Comparison of ENCODE assay signal across 30 cellular contexts in genomic region chr18:79321625-79322024, GRCh38.
A peak's percentile ranks its signal among the peaks of the same experiment; 100 is the strongest.
DNase-seq lines count a peak whose midpoint lies in the region; ATAC-seq and TF ChIP-seq lines count a peak whose summit lies in the region.
"Had no signal": no experiment of that assay in that cellular context is flagged by ENCODE, and none has a peak within 500 bp of the region (broad histone marks: within the 10 kb centered on the region; RNA-seq: fewer than 3 reads in every experiment).

No MANE protein-coding gene starts in this region.

- no peaks in the 10 kb centered on the region for H3K4me1 ChIP-seq in HEK293 (ENCODE audit: control insufficient read depth, insufficient read depth, low read length)
- no peaks in the 10 kb centered on the region for H3K4me1 ChIP-seq in GM23338 (ENCODE audit: insufficient read depth)
- H3K4me1 ChIP-seq: parathyroid adenoma had no signal

- peaks cover 4% of the 10 kb centered on the region; the same call in 2 of the 3 replicates for H3K4me1 Mint-ChIP-seq in GM23338
- H3K4me1 Mint-ChIP-seq in activated CD4-positive, alpha-beta T cell treated with anti-CD3 and anti-CD28 coated beads, Interleukin-2, amount 10 ng/mL, durations not matched to agents 7 days and 5 days, result peaks cover 14% of the 10 kb centered on the region

- peaks cover 4% of the 10 kb centered on the region for H3K36me3 Mint-ChIP-seq in GM23338 (ENCODE audit: low read depth)
- peaks cover 8% of the 10 kb centered on the region for H3K36me3 Mint-ChIP-seq in activated CD4-positive, alpha-beta T cell treated with anti-CD3 and anti-CD28 coated beads, Interleukin-2, amount 10 ng/mL, durations not matched to agents 7 days and 5 days (ENCODE audit: low read depth)

- no peak overlapping the region for H3K27ac Mint-ChIP-seq in GM23338
- no peak overlapping the region for H3K27ac Mint-ChIP-seq in activated CD4-positive, alpha-beta T cell treated with anti-CD3 and anti-CD28 coated beads, Interleukin-2, amount 10 ng/mL, durations not matched to agents 7 days and 5 days
- H3K27ac Mint-ChIP-seq: activated naive CD4-positive, alpha-beta T cell treated with anti-CD3 and anti-CD28 coated beads, Interleukin-2, amount 10 ng/mL, durations not matched to agents 7 days and 5 days; natural killer cell treated with Interleukin-12 subunit alpha and Interleukin-12 subunit beta and Interleukin-15 and Interleukin-18, amount 100 ng/mL, for 72 hours had no signal

- H3K4me3 Mint-ChIP-seq in GM23338, result no peak overlapping the region
- no peak overlapping the region for H3K4me3 Mint-ChIP-seq in activated CD4-positive, alpha-beta T cell treated with anti-CD3 and anti-CD28 coated beads, Interleukin-2, amount 10 ng/mL, durations not matched to agents 7 days and 5 days
- H3K4me3 Mint-ChIP-seq: activated naive CD4-positive, alpha-beta T cell treated with anti-CD3 and anti-CD28 coated beads, Interleukin-2, amount 10 ng/mL, durations not matched to agents 7 days and 5 days; natural killer cell treated with Interleukin-12 subunit alpha and Interleukin-12 subunit beta and Interleukin-15 and Interleukin-18, amount 100 ng/mL, for 72 hours had no signal

- no peak overlapping the region for H3K4me3 ChIP-seq in HEK293 (ENCODE audit: low read depth, low read length)
- no peak overlapping the region for H3K4me3 ChIP-seq in MG63
- H3K4me3 ChIP-seq in GM23338, result no peak overlapping the region
- H3K4me3 ChIP-seq: cardiac muscle cell, SK-N-MC, thoracic aorta had no signal

- no peaks in the 10 kb centered on the region for H3F3A ChIP-seq in GM23338 (replicated peaks; ENCODE audit: low read depth)

- CTCF ChIA-PET in HEK293 (lab: Yijun Ruan, JAX), result interaction anchor here (0.7 kb wide), 1 partner anchor 319 kb away, joined by 3 read pairs; no protein-coding TSS in a partner anchor
- CTCF ChIA-PET in activated CD4-positive, alpha-beta T cell treated with anti-CD3 and anti-CD28 coated beads, Interleukin-2, amount 10 ng/mL, durations not matched to agents 7 days and 5 days (lab: Charles Lee), result interaction anchor here (0.7 kb wide), 1 partner anchor 413 kb away, joined by 3 read pairs; no protein-coding TSS in a partner anchor

- no peaks in the 10 kb centered on the region for H3K79me2 ChIP-seq in GM23338 (replicated peaks; ENCODE audit: insufficient read depth)
- H3K79me2 ChIP-seq: parathyroid adenoma had no signal

- no peaks in the 10 kb centered on the region for H4K20me1 ChIP-seq in GM23338 (replicated peaks; ENCODE audit: insufficient read depth)

- intact Hi-C loops in cardiac septum (cut with DNase I), result no loop called here

- H3K9me3 Mint-ChIP-seq in GM23338, result no peaks in the 10 kb centered on the region; the same call in 2 of the 3 replicates
- H3K9me3 Mint-ChIP-seq in activated CD4-positive, alpha-beta T cell treated with anti-CD3 and anti-CD28 coated beads, Interleukin-2, amount 10 ng/mL, durations not matched to agents 7 days and 5 days, result no peaks in the 10 kb centered on the region

- H3K27me3 ChIP-seq in MG63 (no peaks in the 10 kb centered on the region), GM23338 (ENCODE audit: insufficient read depth) (no peaks in the 10 kb centered on the region)
- H3K27me3 ChIP-seq: cardiac muscle cell had no signal

- H3K9me3 ChIP-seq in HEK293 (ENCODE audit: control insufficient read depth, insufficient read depth, low read depth, low read length) (no peaks in the 10 kb centered on the region), MG63 (no peaks in the 10 kb centered on the region)
- H3K9me3 ChIP-seq: thoracic aorta had no signal

- H3K27ac ChIP-seq in HEK293 (ENCODE audit: extremely low read depth, low read depth, low read length) (no peak overlapping the region), GM23338 (ENCODE audit: low read depth) (no peak overlapping the region)
- H3K27ac ChIP-seq: cardiac muscle cell, parathyroid adenoma, SK-N-MC, thoracic aorta, VCaP had no signal

- no peak for TF ChIP-seq CTCF in HEK293 (tag by site-specific recombination; IDR thresholded peaks at IDR 0.05)
- TF ChIP-seq CTCF in GM23338 (conservative IDR thresholded peaks at IDR 0.05; ENCODE audit: low read depth in 2 of 2), result no peak

- peaks cover 7% of the 10 kb centered on the region for H3K27me3 Mint-ChIP-seq in GM23338 (ENCODE audit: insufficient read depth, low read depth, poor library complexity)
- no peaks in the 10 kb centered on the region for H3K27me3 Mint-ChIP-seq in activated CD4-positive, alpha-beta T cell treated with anti-CD3 and anti-CD28 coated beads, Interleukin-2, amount 10 ng/mL, durations not matched to agents 7 days and 5 days
- H3K27me3 Mint-ChIP-seq: activated naive CD4-positive, alpha-beta T cell treated with anti-CD3 and anti-CD28 coated beads, Interleukin-2, amount 10 ng/mL, durations not matched to agents 7 days and 5 days; CD4-positive, CD25-positive, alpha-beta regulatory T cell; natural killer cell treated with Interleukin-12 subunit alpha and Interleukin-12 subunit beta and Interleukin-15 and Interleukin-18, amount 100 ng/mL, for 72 hours had no signal

- no peak overlapping the region for H3K4me2 ChIP-seq in GM23338

- POLR2A ChIA-PET in HEK293 (lab: Yijun Ruan, JAX), result no interaction called here
- POLR2A ChIA-PET in activated CD4-positive, alpha-beta T cell treated with anti-CD3 and anti-CD28 coated beads, Interleukin-2, amount 10 ng/mL, durations not matched to agents 7 days and 5 days (lab: Charles Lee), result no interaction called here

- DNase-seq in AG20443 (ENCODE audit: low spot score), result peak; percentile 78
- DNase-seq in amniotic epithelial cell (ENCODE audit: low read depth), result peak; percentile 8
- DNase-seq in iris pigment epithelial cell (ENCODE audit: low read depth), result peak; percentile 48
- DNase-seq in MG63, result no peak
- DNase-seq in GM23338 (ENCODE audit: low spot score), result no peak
- DNase-seq in cardiac septum (ENCODE audit: low spot score), result no peak
- DNase-seq in activated CD4-positive, alpha-beta T cell treated with anti-CD3 and anti-CD28 coated beads, Interleukin-2, amount 10 ng/mL, durations not matched to agents 7 days and 5 days, result no peak
- DNase-seq: activated CD4-positive, alpha-beta T cell treated with anti-CD3 and anti-CD28 coated beads for 48 hours; activated naive CD4-positive, alpha-beta T cell treated with anti-CD3 and anti-CD28 coated beads, Interleukin-2, amount 10 ng/mL, durations not matched to agents 7 days and 5 days; activated T-cell treated with anti-CD3 and anti-CD28 coated beads, Interleukin-2, amount 50 U/mL, for 48 hours; aorta; CD4-positive, CD25-positive, alpha-beta regulatory T cell; EL; foreskin melanocyte; left ventricle myocardium superior; NCI-H1092; NCI-H2081 treated with DMSO at 0.1 percent for 48 hours; NCI-H510A; right cardiac atrium; RPMI8226; stimulated activated CD4-positive, alpha-beta T cell treated with anti-CD3 and anti-CD28 coated beads, Interleukin-12 subunit alpha, Interleukin-12 subunit beta, amount 100 ng/mL, for 4 hours; stimulated activated naive CD8-positive, alpha-beta T cell treated with anti-CD3 and anti-CD28 coated beads, Interleukin-15, Interleukin-2, amounts not matched to agents 100 U/mL and 50 U/mL, for 24 hours had no signal

- H2AFZ ChIP-seq in GM23338, result no peak overlapping the region
- H2AFZ ChIP-seq: parathyroid adenoma had no signal

- H3K36me3 ChIP-seq in HEK293 (ENCODE audit: control insufficient read depth in 2 of 2, insufficient read depth in 1 of 2, low read length in 2 of 2), result 0 out of 3 replicates have a peak, but pooled peaks cover 0 to under 1% of the 10 kb centered on the region in 2 experiments
- no peaks in the 10 kb centered on the region for H3K36me3 ChIP-seq in MG63
- no peaks in the 10 kb centered on the region; the same call in 1 of the 2 replicates for H3K36me3 ChIP-seq in GM23338 (ENCODE audit: insufficient read depth)
- H3K36me3 ChIP-seq: cardiac muscle cell had no signal

- no peak for ATAC-seq in GM23338
- ATAC-seq: HepG2; left ventricle myocardium superior; natural killer cell treated with Interleukin-12 subunit alpha and Interleukin-12 subunit beta and Interleukin-15 and Interleukin-18, amount 100 ng/mL, for 72 hours; right cardiac atrium; stimulated activated naive CD8-positive, alpha-beta T cell treated with anti-CD3 and anti-CD28 coated beads, Interleukin-15, Interleukin-2, amounts not matched to agents 100 U/mL and 50 U/mL, for 24 hours had no signal

- H3K9me2 ChIP-seq in GM23338 (ENCODE audit: insufficient read depth), result no peaks in the 10 kb centered on the region

TF ChIP-seq in HEK293, 187 proteins besides CTCF, POLR2A, EP300 and RAD21:
- TF ChIP-seq SP7 (tag by site-specific recombination; IDR thresholded peaks at IDR 0.05) (0 out of 2 replicates have a peak, but pooled peaks have one; percentile 25), YY2 (tag by site-specific recombination; IDR thresholded peaks at IDR 0.05) (no peak)

TF ChIP-seq in GM23338, 12 proteins besides CTCF, POLR2A, EP300 and RAD21 (continues in another document):
- no peak for TF ChIP-seq ZNF331 (CRISPR knock-in tag; IDR thresholded peaks at IDR 0.05; ENCODE audit: low read depth)
- no peak for TF ChIP-seq EZH2phosphoT487 (IDR thresholded peaks at IDR 0.05; ENCODE audit: unreplicated experiment)
- TF ChIP-seq, protein P1, sequence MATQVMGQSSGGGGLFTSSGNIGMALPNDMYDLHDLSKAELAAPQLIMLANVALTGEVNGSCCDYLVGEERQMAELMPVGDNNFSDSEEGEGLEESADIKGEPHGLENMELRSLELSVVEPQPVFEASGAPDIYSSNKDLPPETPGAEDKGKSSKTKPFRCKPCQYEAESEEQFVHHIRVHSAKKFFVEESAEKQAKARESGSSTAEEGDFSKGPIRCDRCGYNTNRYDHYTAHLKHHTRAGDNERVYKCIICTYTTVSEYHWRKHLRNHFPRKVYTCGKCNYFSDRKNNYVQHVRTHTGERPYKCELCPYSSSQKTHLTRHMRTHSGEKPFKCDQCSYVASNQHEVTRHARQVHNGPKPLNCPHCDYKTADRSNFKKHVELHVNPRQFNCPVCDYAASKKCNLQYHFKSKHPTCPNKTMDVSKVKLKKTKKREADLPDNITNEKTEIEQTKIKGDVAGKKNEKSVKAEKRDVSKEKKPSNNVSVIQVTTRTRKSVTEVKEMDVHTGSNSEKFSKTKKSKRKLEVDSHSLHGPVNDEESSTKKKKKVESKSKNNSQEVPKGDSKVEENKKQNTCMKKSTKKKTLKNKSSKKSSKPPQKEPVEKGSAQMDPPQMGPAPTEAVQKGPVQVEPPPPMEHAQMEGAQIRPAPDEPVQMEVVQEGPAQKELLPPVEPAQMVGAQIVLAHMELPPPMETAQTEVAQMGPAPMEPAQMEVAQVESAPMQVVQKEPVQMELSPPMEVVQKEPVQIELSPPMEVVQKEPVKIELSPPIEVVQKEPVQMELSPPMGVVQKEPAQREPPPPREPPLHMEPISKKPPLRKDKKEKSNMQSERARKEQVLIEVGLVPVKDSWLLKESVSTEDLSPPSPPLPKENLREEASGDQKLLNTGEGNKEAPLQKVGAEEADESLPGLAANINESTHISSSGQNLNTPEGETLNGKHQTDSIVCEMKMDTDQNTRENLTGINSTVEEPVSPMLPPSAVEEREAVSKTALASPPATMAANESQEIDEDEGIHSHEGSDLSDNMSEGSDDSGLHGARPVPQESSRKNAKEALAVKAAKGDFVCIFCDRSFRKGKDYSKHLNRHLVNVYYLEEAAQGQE (IDR thresholded peaks at IDR 0.05; ENCODE audit: unreplicated experiment), result no peak

Comparison
In these comparisons a context has a peak if more than half of its experiments do, and no peak if none do; other contexts are left out.
1. DNase-seq: peak in AG20443 (single experiment), amniotic epithelial cell (single experiment) and iris pigment epithelial cell (single experiment); none in MG63 (single experiment), GM23338 (single experiment), cardiac septum (single experiment) and activated CD4-positive, alpha-beta T cell treated with anti-CD3 and anti-CD28 coated beads, Interleukin-2, amount 10 ng/mL, durations not matched to agents 7 days and 5 days (single experiment).